Comparison of ENCODE assay signal across 12 cellular contexts in genomic region chr20:32470940-32471339, GRCh38.
DNase-seq lines count a peak whose midpoint lies in the region; ATAC-seq and TF ChIP-seq lines count a peak whose summit lies in the region.
"Had no signal": no experiment of that assay in that cellular context is flagged by ENCODE, and none has a peak within 500 bp of the region (broad histone marks: within the 10 kb centered on the region; RNA-seq: fewer than 3 reads in every experiment).

No MANE protein-coding gene starts in this region.

- H3K4me1 Mint-ChIP-seq in CD4-positive, alpha-beta T cell (ENCODE audit: low read depth) = peaks cover 4% of the 10 kb centered on the region

- peak overlapping the region; percentile 77 for H3K27ac Mint-ChIP-seq in CD4-positive, alpha-beta T cell

- no peak for TF ChIP-seq POLR2A in Peyer's patch (IDR thresholded peaks at IDR 0.05)

- no peaks in the 10 kb centered on the region for H3K9me3 ChIP-seq in CD4-positive, alpha-beta T cell (ENCODE audit: control insufficient read depth, low read length)
- H3K9me3 ChIP-seq in Peyer's patch (no peaks in the 10 kb centered on the region), hepatocyte (ENCODE audit: low read depth) (no peaks in the 10 kb centered on the region), psoas muscle (no peaks in the 10 kb centered on the region)
- H3K9me3 ChIP-seq: uterus had no signal

- CTCF ChIA-PET in CD4-positive, alpha-beta T cell (lab: Charles Lee) = no interaction called here

- peaks cover 19% of the 10 kb centered on the region for H3K36me3 Mint-ChIP-seq in CD4-positive, alpha-beta T cell (ENCODE audit: low read depth)
- H3K36me3 Mint-ChIP-seq: activated naive CD8-positive, alpha-beta T cell had no signal

- H3K27me3 Mint-ChIP-seq in CD4-positive, alpha-beta T cell = no peaks in the 10 kb centered on the region
- H3K27me3 Mint-ChIP-seq: activated naive CD8-positive, alpha-beta T cell had no signal

- H2AFZ ChIP-seq in hepatocyte = no peak overlapping the region

- H3K4me3 ChIP-seq in Peyer's patch (no peak overlapping the region), hepatocyte (no peak overlapping the region), psoas muscle (no peak overlapping the region)
- H3K4me3 ChIP-seq: uterus had no signal

- DNase-seq in CD4-positive, alpha-beta T cell = no peak
- no peak for DNase-seq in Peyer's patch
- DNase-seq in hepatocyte (ENCODE audit: low spot score) = no peak
- DNase-seq in psoas muscle = peak in 1 of 2 donors; percentile 4
- DNase-seq in HCEC 1CT = no peak
- DNase-seq in stimulated activated CD4-positive, alpha-beta T cell treated with anti-CD3 and anti-CD28 coated beads, Interleukin-4, amount 100 ng/mL, for 4 hours = no peak
- DNase-seq in occipital lobe (lab: John Stamatoyannopoulos, UW) = no peak
- DNase-seq: DMS79 treated with DMSO at 0.1 percent for 48 hours, NCI-H2081 treated with DMSO at 0.1 percent for 48 hours, uterus had no signal

- H4K20me1 ChIP-seq in hepatocyte (ENCODE audit: insufficient read depth, poor library complexity, severe bottlenecking) = peaks cover 80% of the 10 kb centered on the region

- H3K9me2 ChIP-seq in hepatocyte (replicated peaks; ENCODE audit: insufficient read depth) = no peaks in the 10 kb centered on the region

- no peak for ATAC-seq in CD4-positive, alpha-beta T cell (ENCODE audit: poor library complexity)
- ATAC-seq in psoas muscle (no peak), GM18907 (IDR thresholded peaks at IDR 0.05; ENCODE audit: unreplicated experiment) (no peak)

- TF ChIP-seq CTCF in CD4-positive, alpha-beta T cell (IDR thresholded peaks at IDR 0.05) = no peak
- TF ChIP-seq CTCF in Peyer's patch (IDR thresholded peaks at IDR 0.05) = no peak
- TF ChIP-seq CTCF in hepatocyte (IDR thresholded peaks at IDR 0.05; ENCODE audit: poor library complexity) = no peak
- no peak for TF ChIP-seq CTCF in psoas muscle (IDR thresholded peaks at IDR 0.05)

- H3K9me3 Mint-ChIP-seq in CD4-positive, alpha-beta T cell = no peaks in the 10 kb centered on the region

- H3K4me1 ChIP-seq in Peyer's patch (peaks cover 5 to 93% (median 21%) of the 10 kb centered on the region in 4 donors), hepatocyte (ENCODE audit: insufficient read depth) (peaks cover 87% of the 10 kb centered on the region), psoas muscle (peaks cover 5% of the 10 kb centered on the region)

- POLR2A ChIA-PET in CD4-positive, alpha-beta T cell (lab: Charles Lee) = no interaction called here

- WGBS in hepatocyte (ENCODE audit: low lambda C conversion rate, missing lambda C conversion rate) = 93% methylated on average over 9 of the region's 9 CpGs
- 74 to 77% (median 76%) methylated on average over 9 of the region's 9 CpGs for WGBS in psoas muscle, 3 donors

- intact Hi-C loops in CD4-positive, alpha-beta T cell (cut with DNase I, micrococcal nuclease) = no loop called here
- intact Hi-C loops in psoas muscle (cut with DNase I) = no loop called here

- H3K36me3 ChIP-seq in Peyer's patch = peaks cover 0 to 7% (median 0%) of the 10 kb centered on the region in 3 donors
- H3K36me3 ChIP-seq in hepatocyte (replicated peaks; ENCODE audit: insufficient read depth, low read depth) = no peaks in the 10 kb centered on the region
- H3K36me3 ChIP-seq in psoas muscle (ENCODE audit: insufficient read depth in 1 of 2, low read depth in 1 of 2) = no peaks in the 10 kb centered on the region
- H3K36me3 ChIP-seq: uterus had no signal

- no peaks in the 10 kb centered on the region for H3K27me3 ChIP-seq in CD4-positive, alpha-beta T cell (ENCODE audit: control insufficient read depth, insufficient read depth, low read length)
- H3K27me3 ChIP-seq in Peyer's patch = no peaks in the 10 kb centered on the region
- H3K27me3 ChIP-seq in hepatocyte = no peaks in the 10 kb centered on the region
- H3K27me3 ChIP-seq in psoas muscle (ENCODE audit: insufficient read depth in 3 of 3, low read length in 2 of 3) = peaks cover 0 to 10% (median 2%) of the 10 kb centered on the region in 3 donors
- H3K27me3 ChIP-seq: uterus had no signal

- peak overlapping the region; percentile 32 for H3K27ac ChIP-seq in CD4-positive, alpha-beta T cell (ENCODE audit: low read depth, low read length)
- H3K27ac ChIP-seq in Peyer's patch (peak overlapping the region in 3 of 4 donors; percentile 5 to 58 (median 43)), hepatocyte (peak overlapping the region; percentile 80), psoas muscle (peak overlapping the region; percentile 6)

- no peak overlapping the region for H3K4me2 ChIP-seq in hepatocyte

- H3K4me3 Mint-ChIP-seq in CD4-positive, alpha-beta T cell = no peak overlapping the region
- H3K4me3 Mint-ChIP-seq: activated naive CD8-positive, alpha-beta T cell had no signal

- peaks cover 91% of the 10 kb centered on the region for H3K79me2 ChIP-seq in hepatocyte

Comparison
In these comparisons a context has a peak if more than half of its experiments do, and no peak if none do; other contexts are left out.
1. H3K27ac ChIP-seq: peak in every context shown above with its lines; median percentile 80 in hepatocyte; 43 in Peyer's patch; 32 in CD4-positive, alpha-beta T cell; 6 in psoas muscle.